ENCODE assay signal across 10 cellular contexts in genomic region chr12:6373022-6373787, GRCh38. TPM values are rescaled to one million over a fixed set of nuclear protein-coding genes. Genes with fewer than 3 reads are reported as not detected.
DNase-seq lines count a peak whose midpoint lies in the region; ATAC-seq and TF ChIP-seq lines count a peak whose summit lies in the region.
"Had no signal": no experiment of that assay in that cellular context is flagged by ENCODE, and none has a peak within 500 bp of the region (broad histone marks: within the 10 kb centered on the region; RNA-seq: fewer than 3 reads in every experiment).

No MANE protein-coding gene starts in this region.

- peaks cover 51% of the 10 kb centered on the region for H3K4me1 Mint-ChIP-seq in nephron

- peaks cover 12% of the 10 kb centered on the region for H3K27me3 Mint-ChIP-seq in nephron (ENCODE audit: low read depth)

- intact Hi-C loops in body of pancreas (cut with DNase I) = loop anchor here (5.0 kb wide), 1 partner anchor 46 kb away; no protein-coding TSS in a partner anchor

- H3K4me3 ChIP-seq in body of pancreas = no peak overlapping the region

- no peak for ATAC-seq in body of pancreas
- no peak for ATAC-seq in HG02759 (IDR thresholded peaks at IDR 0.05; ENCODE audit: unreplicated experiment)

- peak overlapping the region; percentile 50 to 91 (median 90) for H3K27ac ChIP-seq in body of pancreas

- no peaks in the 10 kb centered on the region for H3K9me3 Mint-ChIP-seq in nephron

- TF ChIP-seq POLR2A in body of pancreas (IDR thresholded peaks at IDR 0.05) = no peak

- peaks cover 61% of the 10 kb centered on the region for H3K4me1 ChIP-seq in body of pancreas

- H3K4me3 Mint-ChIP-seq in nephron = peak overlapping the region in 2 of 3 experiments; percentile 33 to 77

- DNase-seq in COLO668 (lab: John Stamatoyannopoulos, UW; ENCODE audit: unreplicated experiment) (peak; percentile 79), NCI-H187 treated with DMSO at 0.1 percent for 48 hours (lab: John Stamatoyannopoulos, UW) (peak; percentile 91), body of pancreas (no peak), SW 1271 (lab: John Stamatoyannopoulos, UW) (no peak), NOMO-1 treated with DMSO at 0.1 percent for 48 hours (lab: John Stamatoyannopoulos, UW; ENCODE audit: unreplicated experiment) (no peak)
- DNase-seq in effector CD4-positive, alpha-beta T cell = no peak
- DNase-seq: effector CD8-positive, alpha-beta T cell; substantia nigra had no signal

- WGBS in body of pancreas, 2 donors = 47 to 52% methylated on average over 14 of the region's 14 CpGs

- TF ChIP-seq CTCF in body of pancreas (IDR thresholded peaks at IDR 0.05) = no peak
- TF ChIP-seq CTCF in nephron (IDR thresholded peaks at IDR 0.05; ENCODE audit: unreplicated experiment in 3 of 3) = no peak

- no peaks in the 10 kb centered on the region for H3K36me3 Mint-ChIP-seq in nephron (ENCODE audit: low read depth)

- H3K36me3 ChIP-seq in body of pancreas (replicated peaks in 1 of 2; ENCODE audit: insufficient read depth in 1 of 2, low read depth in 2 of 2) = no peaks in the 10 kb centered on the region

- peak overlapping the region; percentile 71 to 78 (median 77) for H3K27ac Mint-ChIP-seq in nephron

- no peaks in the 10 kb centered on the region for H3K9me3 ChIP-seq in body of pancreas

- no peaks in the 10 kb centered on the region for H3K27me3 ChIP-seq in body of pancreas

RNA-seq across cellular contexts. Expression of gene SCNN1A, which starts 2.2 kb away (rescaled TPM):
- total RNA-seq in body of pancreas = 100 to 1,000 TPM in 1 of 2 donors, 10 to 100 TPM in 1; 62.5 to 112 TPM

RNA-seq across cellular contexts. Expression of gene LTBR, which starts 10.8 kb away (rescaled TPM):
- 100 to 1,000 TPM; 111 to 173 TPM for total RNA-seq in body of pancreas

RNA-seq across cellular contexts. Expression of gene TNFRSF1A, which starts 31.3 kb away (rescaled TPM):
- 10 to 100 TPM; 54.5 to 92.0 TPM for total RNA-seq in body of pancreas

Comparison
In these comparisons a context has a peak if more than half of its experiments do, and no peak if none do; other contexts are left out.
1. DNase-seq: peak in COLO668 (single experiment) and NCI-H187 treated with DMSO at 0.1 percent for 48 hours (single experiment); none in body of pancreas (0 of 4), effector CD4-positive, alpha-beta T cell (single experiment), SW 1271 (0 of 2) and NOMO-1 treated with DMSO at 0.1 percent for 48 hours (single experiment).